Comparison of ENCODE assay signal across 17 cellular contexts in the genomic region with DNA sequence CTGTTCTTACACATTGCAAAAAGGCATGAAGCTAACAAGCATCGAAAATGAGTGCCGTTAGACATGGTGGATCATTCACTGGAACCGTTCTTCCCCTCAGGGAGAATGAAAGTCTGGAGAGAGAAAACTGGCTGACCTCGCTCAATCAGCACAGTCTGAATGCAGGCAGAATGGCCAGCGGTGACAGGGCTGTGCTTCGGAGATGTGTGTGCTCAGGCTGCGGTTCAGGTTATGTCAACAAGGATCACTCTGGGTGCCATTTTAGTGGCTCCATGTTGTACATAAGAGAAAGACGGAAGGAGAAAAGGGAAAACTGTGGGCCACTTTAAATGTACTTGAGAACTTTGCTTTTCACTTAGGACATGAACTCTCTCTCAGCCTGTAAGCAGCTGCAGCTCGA.
DNase-seq lines count a peak whose midpoint lies in the region; ATAC-seq and TF ChIP-seq lines count a peak whose summit lies in the region.
"Had no signal": no experiment of that assay in that cellular context is flagged by ENCODE, and none has a peak within 500 bp of the region (broad histone marks: within the 10 kb centered on the region; RNA-seq: fewer than 3 reads in every experiment).

No MANE protein-coding gene starts in this region.

- TF ChIP-seq CTCF in glutamatergic neuron (IDR thresholded peaks at IDR 0.05; ENCODE audit: partially characterized antibody, unreplicated experiment), result no peak
- no peak for TF ChIP-seq CTCF in adrenal gland (IDR thresholded peaks at IDR 0.05)
- TF ChIP-seq CTCF in gastrocnemius medialis (IDR thresholded peaks at IDR 0.05 in 4 of 5, conservative IDR thresholded peaks at IDR 0.05 in 1 of 5), result no peak

- H3K4me3 Mint-ChIP-seq in glutamatergic neuron (ENCODE audit: unreplicated experiment), result no peak overlapping the region
- H3K4me3 Mint-ChIP-seq: CD4-positive, CD25-positive, alpha-beta regulatory T cell; HFFc6 had no signal

- ATAC-seq in gastrocnemius medialis, result no peak

- H3K4me1 ChIP-seq in adrenal gland (replicated peaks in 1 of 2), result no peaks in the 10 kb centered on the region
- H3K4me1 ChIP-seq in gastrocnemius medialis, result no peaks in the 10 kb centered on the region

- 79 to 87% (median 85%) methylated on average over 9 of the region's 9 CpGs for WGBS in adrenal gland, 4 donors

- no peaks in the 10 kb centered on the region for H3K36me3 ChIP-seq in adrenal gland (replicated peaks in 1 of 2)
- H3K36me3 ChIP-seq in gastrocnemius medialis, result no peaks in the 10 kb centered on the region

- H3K27ac ChIP-seq in adrenal gland (no peak overlapping the region), gastrocnemius medialis (no peak overlapping the region)
- H3K27ac ChIP-seq: GM23248 had no signal

- DNase-seq in ELR (ENCODE audit: low read depth) (peak; percentile 14), NCI-H146 treated with DMSO at 0.1 percent for 48 hours (lab: John Stamatoyannopoulos, UW; ENCODE audit: unreplicated experiment) (peak; percentile 55), glutamatergic neuron (peak; percentile 28), renal cortical epithelial cell (ENCODE audit: low read depth) (peak; percentile 38), adrenal gland (no peak), cerebellar nuclear complex (lab: John Stamatoyannopoulos, UW) (no peak), gastrocnemius medialis (no peak)
- DNase-seq: ACHN; CD4-positive, CD25-positive, alpha-beta regulatory T cell; DMS79; GDM1; GM23248; HFFc6; Karpas-422; NCI-H1417 treated with DMSO at 0.1 percent for 48 hours; NCI-H2081 treated with DMSO at 0.1 percent for 48 hours; NCI-H526 had no signal

- H3K36me3 Mint-ChIP-seq in glutamatergic neuron (ENCODE audit: unreplicated experiment), result no peaks in the 10 kb centered on the region
- H3K36me3 Mint-ChIP-seq: CD4-positive, CD25-positive, alpha-beta regulatory T cell had no signal

- in situ Hi-C loops in gastrocnemius medialis (cut with MboI; ENCODE audit: low sequenced_read_pairs in 4 of 4), result no loop called here

- no peak overlapping the region for H3K27ac Mint-ChIP-seq in glutamatergic neuron (ENCODE audit: unreplicated experiment)
- H3K27ac Mint-ChIP-seq: CD4-positive, CD25-positive, alpha-beta regulatory T cell; HFFc6 had no signal

- H3K4me3 ChIP-seq in adrenal gland, result no peak overlapping the region
- no peak overlapping the region for H3K4me3 ChIP-seq in gastrocnemius medialis
- H3K4me3 ChIP-seq: GM23248 had no signal

- H3K27me3 Mint-ChIP-seq in glutamatergic neuron (ENCODE audit: unreplicated experiment), result no peaks in the 10 kb centered on the region
- H3K27me3 Mint-ChIP-seq: CD4-positive, CD25-positive, alpha-beta regulatory T cell had no signal

- H3K9me3 Mint-ChIP-seq in glutamatergic neuron (ENCODE audit: unreplicated experiment), result no peaks in the 10 kb centered on the region

- peaks cover 0 to 4% (median 0%) of the 10 kb centered on the region in 3 donors for H3K9me3 ChIP-seq in adrenal gland (replicated peaks in 1 of 3)
- H3K9me3 ChIP-seq in gastrocnemius medialis, result no peaks in the 10 kb centered on the region

- H3K27me3 ChIP-seq in adrenal gland (no peaks in the 10 kb centered on the region), gastrocnemius medialis (no peaks in the 10 kb centered on the region)

- H3K4me1 Mint-ChIP-seq in glutamatergic neuron (ENCODE audit: low read depth, unreplicated experiment), result no peaks in the 10 kb centered on the region
- H3K4me1 Mint-ChIP-seq: CD4-positive, CD25-positive, alpha-beta regulatory T cell had no signal

- intact Hi-C loops in adrenal gland (cut with DNase I), result no loop called here
- intact Hi-C loops in gastrocnemius medialis (cut with DNase I; ENCODE audit: low total_unique reads), result no loop called here

- TF ChIP-seq POLR2A in adrenal gland (IDR thresholded peaks at IDR 0.05) (no peak), gastrocnemius medialis (IDR thresholded peaks at IDR 0.05) (no peak)

Comparison
In these comparisons a context has a peak if more than half of its experiments do, and no peak if none do; other contexts are left out.
1. DNase-seq: peak in ELR (single experiment), NCI-H146 treated with DMSO at 0.1 percent for 48 hours (single experiment), glutamatergic neuron (single experiment) and renal cortical epithelial cell (single experiment); none in adrenal gland (0 of 7), cerebellar nuclear complex (0 of 2) and gastrocnemius medialis (0 of 2).